In genomic region chr11:93131709-93132108, GRCh38 we compare ENCODE assay signal across 10 cellular contexts.
DNase-seq lines count a peak whose midpoint lies in the region; ATAC-seq and TF ChIP-seq lines count a peak whose summit lies in the region.
"Had no signal": no experiment of that assay in that cellular context is flagged by ENCODE, and none has a peak within 500 bp of the region (broad histone marks: within the 10 kb centered on the region; RNA-seq: fewer than 3 reads in every experiment).

No MANE protein-coding gene starts in this region.

- H3K9me3 ChIP-seq in Peyer's patch: no peaks in the 10 kb centered on the region

- no peak overlapping the region for H3K4me3 ChIP-seq in Peyer's patch

- TF ChIP-seq CTCF in GM13977 (IDR thresholded peaks at IDR 0.05; ENCODE audit: extremely low read depth, insufficient read depth, missing control alignments) (peak; percentile 20), Peyer's patch (IDR thresholded peaks at IDR 0.05) (peak in 1 of 6 experiments; percentile 23)

- peak; percentile 3 to 18 for DNase-seq in AML-193 (lab: John Stamatoyannopoulos, UW)
- DNase-seq in GM13977 (ENCODE audit: low spot score): no peak
- DNase-seq in NCI-H2227 (lab: John Stamatoyannopoulos, UW; ENCODE audit: unreplicated experiment): peak; percentile 0
- DNase-seq in dermis blood vessel endothelial cell: peak; percentile 52
- DNase-seq in T-helper 1 cell: no peak
- DNase-seq in germinal center (ENCODE audit: low spot score): no peak
- no peak for DNase-seq in Peyer's patch
- DNase-seq: CD4-positive, alpha-beta memory T cell had no signal

- H3K27ac ChIP-seq in Peyer's patch: no peak overlapping the region

- no peaks in the 10 kb centered on the region for H3K27me3 ChIP-seq in Peyer's patch

- no peak for ATAC-seq in GM18517 (IDR thresholded peaks at IDR 0.05; ENCODE audit: unreplicated experiment)
- ATAC-seq: Right ventricle myocardium inferior had no signal

- H3K36me3 ChIP-seq in Peyer's patch: no peaks in the 10 kb centered on the region

- no peak for TF ChIP-seq POLR2A in Peyer's patch (IDR thresholded peaks at IDR 0.05)

- H3K4me1 ChIP-seq in Peyer's patch: no peaks in the 10 kb centered on the region

- in situ Hi-C loops in GM13977 (cut with MboI; ENCODE audit: low pct_unique_long_range_greater_than_20kb, low sequenced_read_pairs, unreplicated experiment): no loop called here

Comparison
In these comparisons a context has a peak if more than half of its experiments do, and no peak if none do; other contexts are left out.
1. DNase-seq: peak in AML-193 (2 of 2), NCI-H2227 (single experiment) and dermis blood vessel endothelial cell (single experiment); none in GM13977 (single experiment), T-helper 1 cell (0 of 5), germinal center (single experiment) and Peyer's patch (0 of 3).